ENCODE assay signal across 21 cellular contexts in the genomic region with DNA sequence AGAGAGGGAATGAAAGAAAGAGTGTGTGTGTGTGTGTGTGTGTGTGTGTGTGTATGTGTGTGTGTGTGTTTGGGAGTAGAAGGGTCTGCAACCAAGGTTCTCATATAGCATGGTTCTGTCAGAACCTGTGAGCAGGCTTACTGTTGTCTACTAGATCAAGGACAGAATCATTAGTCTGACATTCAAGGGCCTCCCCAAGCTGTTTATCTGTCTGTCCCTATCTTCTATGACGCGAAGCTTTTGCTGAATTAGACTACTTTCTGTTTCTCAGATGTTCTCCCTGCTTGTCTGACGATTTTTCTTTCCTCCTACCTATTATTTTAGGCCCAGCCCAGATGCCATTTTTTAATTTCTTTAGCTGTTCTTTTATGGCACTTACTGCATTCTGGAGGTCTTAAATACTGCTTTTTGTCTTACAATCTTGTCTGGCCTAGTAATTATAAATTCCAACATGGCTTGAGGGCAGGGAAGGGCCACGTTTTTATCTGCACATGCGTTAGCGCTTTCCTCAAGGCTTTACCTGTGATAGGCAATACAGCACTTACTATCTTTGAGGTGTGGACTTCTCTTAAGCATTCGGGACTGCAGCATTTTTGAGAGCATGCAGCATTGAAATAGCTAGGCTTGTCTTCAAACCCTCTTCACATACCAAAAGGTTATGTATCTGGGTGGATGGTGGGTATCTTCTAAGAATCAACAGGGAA.
DNase-seq lines count a peak whose midpoint lies in the region; ATAC-seq and TF ChIP-seq lines count a peak whose summit lies in the region.
"Had no signal": no experiment of that assay in that cellular context is flagged by ENCODE, and none has a peak within 500 bp of the region (broad histone marks: within the 10 kb centered on the region; RNA-seq: fewer than 3 reads in every experiment).

No MANE protein-coding gene starts in this region.

- no peak overlapping the region for H2AFZ ChIP-seq in GM23338

- peaks cover 29% of the 10 kb centered on the region for H3K4me1 Mint-ChIP-seq in GM23338
- H3K4me1 Mint-ChIP-seq in progenitor cell of endocrine pancreas (ENCODE audit: low read depth), result peaks cover 23% of the 10 kb centered on the region
- H3K4me1 Mint-ChIP-seq: activated naive CD4-positive, alpha-beta T cell treated with anti-CD3 and anti-CD28 coated beads, Interleukin-2, amount 50 U/mL, for 24 hours; naive thymus-derived CD4-positive, alpha-beta T cell; stimulated activated memory B cell treated with anti-CD40 and anti-IgM and Interleukin-4, amounts not matched to agents 10 μg/mL and 1 μg/mL and 100 μg/mL, for 72 hours had no signal

- intact Hi-C loops in breast epithelium (cut with DNase I; ENCODE audit: low total_unique reads), result no loop called here

- H3K36me3 ChIP-seq in GM23338 (ENCODE audit: insufficient read depth) (no peaks in the 10 kb centered on the region), breast epithelium (no peaks in the 10 kb centered on the region)

- no peaks in the 10 kb centered on the region for H3K36me3 Mint-ChIP-seq in GM23338 (ENCODE audit: low read depth)
- H3K36me3 Mint-ChIP-seq in progenitor cell of endocrine pancreas (ENCODE audit: insufficient read depth), result no peaks in the 10 kb centered on the region

- no peaks in the 10 kb centered on the region for H3F3A ChIP-seq in GM23338 (replicated peaks; ENCODE audit: low read depth)

- TF ChIP-seq POLR2A in breast epithelium (IDR thresholded peaks at IDR 0.05), result no peak

- H4K20me1 ChIP-seq in GM23338 (replicated peaks; ENCODE audit: insufficient read depth), result no peaks in the 10 kb centered on the region
- H4K20me1 ChIP-seq: BLaER1 had no signal

- H3K27ac Mint-ChIP-seq in GM23338 (peak overlapping the region; percentile 86), progenitor cell of endocrine pancreas (peak overlapping the region; percentile 91)
- H3K27ac Mint-ChIP-seq: activated naive CD4-positive, alpha-beta T cell treated with anti-CD3 and anti-CD28 coated beads, Interleukin-2, amount 50 U/mL, for 24 hours; naive thymus-derived CD4-positive, alpha-beta T cell; stimulated activated memory B cell treated with anti-CD40 and anti-IgM and Interleukin-4, amounts not matched to agents 10 μg/mL and 1 μg/mL and 100 μg/mL, for 72 hours; T-helper 2 cell treated with Interferon-gamma antibody and Interleukin-4, amounts not matched to agents 5 μg/mL and 100 μg/mL, for 36 hours had no signal

- peak overlapping the region; percentile 71; the same call in 1 of the 2 replicates for H3K27ac ChIP-seq in GM23338 (ENCODE audit: low read depth)
- peak overlapping the region in 1 of 2 donors; percentile 4 for H3K27ac ChIP-seq in breast epithelium
- H3K27ac ChIP-seq: BLaER1, epithelial cell of prostate had no signal

- H3K9me3 Mint-ChIP-seq in GM23338 (no peaks in the 10 kb centered on the region), progenitor cell of endocrine pancreas (ENCODE audit: low read depth) (no peaks in the 10 kb centered on the region)
- H3K9me3 Mint-ChIP-seq: activated naive CD4-positive, alpha-beta T cell treated with anti-CD3 and anti-CD28 coated beads, Interleukin-2, amount 50 U/mL, for 24 hours; naive thymus-derived CD4-positive, alpha-beta T cell; stimulated activated memory B cell treated with anti-CD40 and anti-IgM and Interleukin-4, amounts not matched to agents 10 μg/mL and 1 μg/mL and 100 μg/mL, for 72 hours; T-helper 2 cell treated with Interferon-gamma antibody and Interleukin-4, amounts not matched to agents 5 μg/mL and 100 μg/mL, for 36 hours had no signal

- DNase-seq in GM23338 (ENCODE audit: low spot score), result no peak
- peak; percentile 66 for DNase-seq in OCI-M1 (lab: John Stamatoyannopoulos, UW)
- DNase-seq in fibroblast of villous mesenchyme (ENCODE audit: low read depth), result peak; percentile 71
- no peak for DNase-seq in progenitor cell of endocrine pancreas (ENCODE audit: low spot score, unreplicated experiment)
- DNase-seq in breast epithelium (ENCODE audit: low spot score in 2 of 2), result no peak
- DNase-seq in pons (ENCODE audit: low spot score), result no peak
- DNase-seq: glutamatergic neuron; islet precursor cell; midbrain; MV-4-11; naive thymus-derived CD4-positive, alpha-beta T cell; NCI-H1436 treated with DMSO at 0.1 percent for 48 hours; NCI-H446 treated with DMSO at 0.1 percent for 48 hours; occipital lobe; substantia nigra had no signal

- ATAC-seq in GM23338 (no peak; the same call in 2 of the 3 replicates), HG02798 (IDR thresholded peaks at IDR 0.05; ENCODE audit: poor library complexity, unreplicated experiment) (no peak)
- ATAC-seq: naive thymus-derived CD4-positive, alpha-beta T cell; stimulated activated memory B cell treated with anti-CD40 and anti-IgM and Interleukin-4, amounts not matched to agents 10 μg/mL and 1 μg/mL and 100 μg/mL, for 72 hours had no signal

- H3K4me1 ChIP-seq in GM23338 (ENCODE audit: insufficient read depth), result peaks cover 21% of the 10 kb centered on the region
- H3K4me1 ChIP-seq in breast epithelium, result no peaks in the 10 kb centered on the region
- H3K4me1 ChIP-seq: BLaER1 had no signal

- no peaks in the 10 kb centered on the region for H3K9me3 ChIP-seq in breast epithelium
- H3K9me3 ChIP-seq: BLaER1 had no signal

- no peak for TF ChIP-seq CTCF in GM23338 (conservative IDR thresholded peaks at IDR 0.05; ENCODE audit: low read depth in 2 of 2)
- no peak for TF ChIP-seq CTCF in fibroblast of villous mesenchyme (IDR thresholded peaks at IDR 0.05; ENCODE audit: insufficient read depth, low read depth, low read length)
- TF ChIP-seq CTCF in progenitor cell of endocrine pancreas (IDR thresholded peaks at IDR 0.05; ENCODE audit: unreplicated experiment), result no peak
- no peak for TF ChIP-seq CTCF in breast epithelium (IDR thresholded peaks at IDR 0.05)

- H3K27me3 Mint-ChIP-seq in GM23338 (ENCODE audit: insufficient read depth, low read depth, poor library complexity) (no peaks in the 10 kb centered on the region), progenitor cell of endocrine pancreas (no peaks in the 10 kb centered on the region)
- H3K27me3 Mint-ChIP-seq: activated naive CD4-positive, alpha-beta T cell treated with anti-CD3 and anti-CD28 coated beads, Interleukin-2, amount 50 U/mL, for 24 hours; naive thymus-derived CD4-positive, alpha-beta T cell; stimulated activated memory B cell treated with anti-CD40 and anti-IgM and Interleukin-4, amounts not matched to agents 10 μg/mL and 1 μg/mL and 100 μg/mL, for 72 hours had no signal

- H3K4me3 Mint-ChIP-seq in GM23338 (no peak overlapping the region), progenitor cell of endocrine pancreas (ENCODE audit: low read depth) (no peak overlapping the region)
- H3K4me3 Mint-ChIP-seq: activated naive CD4-positive, alpha-beta T cell treated with anti-CD3 and anti-CD28 coated beads, Interleukin-2, amount 50 U/mL, for 24 hours; naive thymus-derived CD4-positive, alpha-beta T cell; stimulated activated memory B cell treated with anti-CD40 and anti-IgM and Interleukin-4, amounts not matched to agents 10 μg/mL and 1 μg/mL and 100 μg/mL, for 72 hours; T-helper 2 cell treated with Interferon-gamma antibody and Interleukin-4, amounts not matched to agents 5 μg/mL and 100 μg/mL, for 36 hours had no signal

- no peak overlapping the region for H3K4me2 ChIP-seq in GM23338
- H3K4me2 ChIP-seq: BLaER1 had no signal

- no peaks in the 10 kb centered on the region for H3K9me2 ChIP-seq in GM23338 (ENCODE audit: insufficient read depth)

- H3K4me3 ChIP-seq in GM23338, result no peak overlapping the region
- no peak overlapping the region for H3K4me3 ChIP-seq in fibroblast of villous mesenchyme (ENCODE audit: low read depth, low read length)
- H3K4me3 ChIP-seq in breast epithelium, result no peak overlapping the region
- H3K4me3 ChIP-seq: BLaER1 had no signal

- H3K79me2 ChIP-seq in GM23338 (replicated peaks; ENCODE audit: insufficient read depth), result no peaks in the 10 kb centered on the region

- H3K27me3 ChIP-seq in GM23338 (ENCODE audit: insufficient read depth) (no peaks in the 10 kb centered on the region), breast epithelium (no peaks in the 10 kb centered on the region)
- H3K27me3 ChIP-seq: BLaER1 had no signal

TF ChIP-seq in GM23338, 12 proteins besides CTCF, POLR2A, EP300 and RAD21 (continues in another document):
- TF ChIP-seq STAT1 (IDR thresholded peaks at IDR 0.05; ENCODE audit: unreplicated experiment) (no peak), JUNB (IDR thresholded peaks at IDR 0.05; ENCODE audit: unreplicated experiment) (no peak), CREB1 (CRISPR knock-in tag; IDR thresholded peaks at IDR 0.05; ENCODE audit: low read depth) (no peak)

Comparison
In these comparisons a context has a peak if more than half of its experiments do, and no peak if none do; other contexts are left out.
1. DNase-seq: peak in OCI-M1 (single experiment) and fibroblast of villous mesenchyme (single experiment); none in GM23338 (single experiment), progenitor cell of endocrine pancreas (single experiment), breast epithelium (0 of 2) and pons (single experiment).